ENCODE assay signal across 10 cellular contexts in genomic region chr11:128506384-128506783, GRCh38.
A peak's percentile ranks its signal among the peaks of the same experiment; 100 is the strongest.
DNase-seq lines count a peak whose midpoint lies in the region; ATAC-seq and TF ChIP-seq lines count a peak whose summit lies in the region.
"Had no signal": no experiment of that assay in that cellular context is flagged by ENCODE, and none has a peak within 500 bp of the region (broad histone marks: within the 10 kb centered on the region; RNA-seq: fewer than 3 reads in every experiment).

No MANE protein-coding gene starts in this region.

- POLR2A ChIA-PET in AG04450 (lab: Yijun Ruan, JAX) = interaction anchor here (0.6 to 2.4 kb wide), 2 partner anchors 9 to 40 kb away, joined by 3 to 10 read pairs; no protein-coding TSS in a partner anchor

- peaks cover 93% of the 10 kb centered on the region for H3K4me1 ChIP-seq in Loucy (ENCODE audit: insufficient read depth, low read length, poor library complexity, severe bottlenecking)

- no peak overlapping the region for H2AFZ ChIP-seq in Loucy (ENCODE audit: low read length)

- no peaks in the 10 kb centered on the region for H3K27me3 ChIP-seq in AG04450 (ENCODE audit: control insufficient read depth, insufficient read depth, low read length)
- H3K27me3 ChIP-seq in Loucy (ENCODE audit: insufficient read depth, low read length, poor library complexity, severe bottlenecking) = no peaks in the 10 kb centered on the region

- H3K4me3 Mint-ChIP-seq in natural killer cell (peak overlapping the region; percentile 98), progenitor cell of endocrine pancreas (ENCODE audit: low read depth) (no peak overlapping the region)

- intact Hi-C loops in natural killer cell (cut with micrococcal nuclease) = loop anchor here (2.0 to 5.0 kb wide), 3 partner anchors 14 to 84 kb away; no protein-coding TSS in a partner anchor

- H3K4me3 ChIP-seq in AG04450 (ENCODE audit: low read depth, low read length) = no peak overlapping the region
- H3K4me3 ChIP-seq in Loucy (ENCODE audit: low read length, poor library complexity, severe bottlenecking) = no peak overlapping the region
- H3K4me3 ChIP-seq in cardiac fibroblast (replicated peaks in 1 of 2; ENCODE audit: low read depth in 2 of 2, low read length in 2 of 2) = peak overlapping the region in 1 of 2 donors; percentile 5

- ATAC-seq in natural killer cell (no peak), GM18519 (IDR thresholded peaks at IDR 0.05; ENCODE audit: low FRiP score, unreplicated experiment) (no peak), HG02610 (IDR thresholded peaks at IDR 0.05; ENCODE audit: unreplicated experiment) (no peak)

- H3K36me3 Mint-ChIP-seq in natural killer cell (peaks cover 6% of the 10 kb centered on the region), progenitor cell of endocrine pancreas (ENCODE audit: insufficient read depth) (no peaks in the 10 kb centered on the region)

- DNase-seq in AG04450 (ENCODE audit: low read depth, low spot score) (no peak), cardiac fibroblast (ENCODE audit: low read depth in 2 of 2) (no peak), natural killer cell (no peak), progenitor cell of endocrine pancreas (ENCODE audit: low spot score, unreplicated experiment) (no peak)
- no peak for DNase-seq in stimulated activated CD4-positive, alpha-beta T cell treated with anti-CD3 and anti-CD28 coated beads, Interleukin-4, amount 100 ng/mL, for 4 hours
- DNase-seq: NCI-H1105, SIG-M5 had no signal

- H3K9me3 Mint-ChIP-seq in natural killer cell = no peaks in the 10 kb centered on the region
- peaks cover 3% of the 10 kb centered on the region for H3K9me3 Mint-ChIP-seq in progenitor cell of endocrine pancreas (ENCODE audit: low read depth)

- H3K27ac Mint-ChIP-seq in natural killer cell (peak overlapping the region; percentile 98 to 99), progenitor cell of endocrine pancreas (no peak overlapping the region)

- peak overlapping the region; percentile 92 for H3K27ac ChIP-seq in AG04450 (ENCODE audit: low read depth, low read length)

- no peaks in the 10 kb centered on the region for H3K27me3 Mint-ChIP-seq in natural killer cell (ENCODE audit: low read depth in 2 of 2)
- H3K27me3 Mint-ChIP-seq in progenitor cell of endocrine pancreas = peaks cover 58% of the 10 kb centered on the region

- no peaks in the 10 kb centered on the region for H3F3A ChIP-seq in Loucy (ENCODE audit: low read depth)

- peaks cover 45% of the 10 kb centered on the region; the same call in 1 of the 2 replicates for H3K36me3 ChIP-seq in Loucy (ENCODE audit: insufficient read depth, low read length)

- peaks cover 100% of the 10 kb centered on the region for H4K20me1 ChIP-seq in Loucy (ENCODE audit: insufficient read depth, low read length, poor library complexity, severe bottlenecking)

- peak overlapping the region; percentile 96 for H3K4me2 ChIP-seq in Loucy (ENCODE audit: low read depth, low read length, poor library complexity, severe bottlenecking)

- peaks cover 100% of the 10 kb centered on the region for H3K79me2 ChIP-seq in Loucy (ENCODE audit: insufficient read depth, low read length)

- CTCF ChIA-PET in AG04450 (lab: Charles Lee) = interaction anchor here (0.6 to 1.6 kb wide), 3 partner anchors 12 to 334 kb away, joined by 3 to 5 read pairs (median 4); no protein-coding TSS in a partner anchor

- H3K9me3 ChIP-seq in AG04450 (ENCODE audit: control insufficient read depth, insufficient read depth, low read length) (no peaks in the 10 kb centered on the region), Loucy (ENCODE audit: insufficient read depth, low read depth, low read length) (no peaks in the 10 kb centered on the region)

- H3K9me2 ChIP-seq in Loucy (replicated peaks; ENCODE audit: low read depth, low read length) = no peaks in the 10 kb centered on the region

- no peak overlapping the region for H3K9ac ChIP-seq in Loucy (ENCODE audit: low read depth, low read length, poor library complexity, severe bottlenecking)

- TF ChIP-seq CTCF in AG04450 (IDR thresholded peaks at IDR 0.05; ENCODE audit: low read depth, low read length) (0 out of 2 replicates have a peak, but pooled peaks have one; percentile 13), Loucy (conservative IDR thresholded peaks at IDR 0.05; ENCODE audit: low read length) (no peak; the same call in 1 of the 2 replicates), cardiac fibroblast (IDR thresholded peaks at IDR 0.05; ENCODE audit: low read depth, low read length) (peak; percentile 17), natural killer cell (IDR thresholded peaks at IDR 0.05) (no peak), progenitor cell of endocrine pancreas (IDR thresholded peaks at IDR 0.05; ENCODE audit: unreplicated experiment) (no peak)

- H3K4me1 Mint-ChIP-seq in natural killer cell (peaks cover 99 to 100% of the 10 kb centered on the region in 2 donors), progenitor cell of endocrine pancreas (ENCODE audit: low read depth) (peaks cover 8% of the 10 kb centered on the region)

Comparison
In these comparisons a context has a peak if more than half of its experiments do, and no peak if none do; other contexts are left out.
1. CTCF ChIP-seq: peak in AG04450 (single experiment) and cardiac fibroblast (single experiment); none in Loucy (single experiment), natural killer cell (single experiment) and progenitor cell of endocrine pancreas (single experiment).